ENCODE assay signal across 8 cellular contexts in the genomic region with DNA sequence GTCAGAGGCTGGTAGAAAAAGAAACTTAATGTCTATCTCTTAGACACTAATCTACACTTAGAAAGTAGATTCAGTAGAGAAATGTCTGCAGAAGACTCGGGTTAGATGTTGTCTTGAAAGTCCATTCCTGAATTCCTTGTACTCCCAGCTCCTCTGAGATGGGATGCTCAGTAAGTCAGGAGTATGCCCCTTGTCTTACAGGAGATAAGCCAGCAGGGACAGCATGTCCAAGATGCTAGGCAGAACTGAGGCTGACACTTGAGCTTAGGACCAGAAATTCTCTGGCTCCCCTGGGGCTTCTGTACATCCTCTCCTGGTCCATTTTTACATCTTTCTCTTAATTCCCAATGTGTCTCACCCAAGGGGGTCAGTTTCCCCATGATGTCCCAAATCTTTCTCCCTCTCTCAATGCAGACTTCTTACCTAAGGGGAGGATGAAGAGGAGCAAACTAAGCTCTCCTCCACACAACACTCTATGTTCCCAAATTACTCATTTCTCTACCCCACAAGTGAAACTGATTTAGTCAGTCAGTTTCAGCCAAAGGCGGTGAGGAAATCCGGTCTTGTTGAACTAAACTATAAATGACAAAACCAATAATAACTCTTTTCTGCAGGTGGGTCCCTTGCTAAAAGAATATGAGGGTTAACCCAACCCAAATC.
A peak's percentile ranks its signal among the peaks of the same experiment; 100 is the strongest.
DNase-seq lines count a peak whose midpoint lies in the region; ATAC-seq, FAIRE-seq and TF ChIP-seq lines count a peak whose summit lies in the region.

No MANE protein-coding gene starts in this region.

- no peak overlapping the region for H3K4me3 ChIP-seq in astrocyte (ENCODE audit: insufficient read depth, low read depth, low read length)
- no peak overlapping the region for H3K4me3 ChIP-seq in testis
- no peak overlapping the region for H3K4me3 ChIP-seq in thyroid gland (replicated peaks in 1 of 3)

- FAIRE-seq in GM12891 (lab: Jason Lieb, UNC) (peak; percentile 91), astrocyte (lab: Jason Lieb, UNC) (no peak)

- H3K79me2 ChIP-seq in astrocyte (ENCODE audit: insufficient read depth, low read length) = peaks cover 89% of the 10 kb centered on the region

- H3K9ac ChIP-seq in astrocyte (ENCODE audit: low read length) = peak overlapping the region; percentile 56

- H3K4me1 ChIP-seq in astrocyte (ENCODE audit: insufficient read depth, low read length) (peaks cover 72% of the 10 kb centered on the region), testis (no peaks in the 10 kb centered on the region), thyroid gland (peaks cover 10 to 53% of the 10 kb centered on the region in 2 donors)

- WGBS in testis, 2 donors = 73 to 78% methylated on average over 2 to 3 of the region's 3 CpGs
- WGBS in thyroid gland, 2 donors = 74 to 87% methylated on average over 3 of the region's 3 CpGs

- H3K27ac Mint-ChIP-seq in astrocyte (ENCODE audit: unreplicated experiment) (peak overlapping the region; percentile 87), glutamatergic neuron (ENCODE audit: unreplicated experiment) (no peak overlapping the region)
- H3K27ac Mint-ChIP-seq in stimulated activated naive B cell treated with anti-CD40 and anti-IgM and Interleukin-4, amounts not matched to agents 10 μg/mL and 1 μg/mL and 100 μg/mL, for 72 hours = peak overlapping the region; percentile 86

- TF ChIP-seq POLR2A in GM12891 (IDR thresholded peaks at IDR 0.05; ENCODE audit: low read depth, low read length) = no peak; the same call in 1 of the 2 replicates
- TF ChIP-seq POLR2A in testis (IDR thresholded peaks at IDR 0.05) = no peak
- TF ChIP-seq POLR2A in thyroid gland (IDR thresholded peaks at IDR 0.05) = no peak

- no peaks in the 10 kb centered on the region for H3K9me3 Mint-ChIP-seq in astrocyte (ENCODE audit: unreplicated experiment)
- no peaks in the 10 kb centered on the region for H3K9me3 Mint-ChIP-seq in stimulated activated naive B cell treated with anti-CD40 and anti-IgM and Interleukin-4, amounts not matched to agents 10 μg/mL and 1 μg/mL and 100 μg/mL, for 72 hours
- no peaks in the 10 kb centered on the region for H3K9me3 Mint-ChIP-seq in glutamatergic neuron (ENCODE audit: unreplicated experiment)

- no peaks in the 10 kb centered on the region for H3K27me3 ChIP-seq in astrocyte (ENCODE audit: insufficient read depth, low read length)
- no peaks in the 10 kb centered on the region for H3K27me3 ChIP-seq in testis
- H3K27me3 ChIP-seq in thyroid gland = no peaks in the 10 kb centered on the region

- H2AFZ ChIP-seq in astrocyte (ENCODE audit: low read depth, low read length) = no peak overlapping the region

- H3K36me3 Mint-ChIP-seq in astrocyte (ENCODE audit: low read depth, unreplicated experiment) = peaks cover 7% of the 10 kb centered on the region
- peaks cover 0 to 17% of the 10 kb centered on the region in 2 donors for H3K36me3 Mint-ChIP-seq in stimulated activated naive B cell treated with anti-CD40 and anti-IgM and Interleukin-4, amounts not matched to agents 10 μg/mL and 1 μg/mL and 100 μg/mL, for 72 hours
- no peaks in the 10 kb centered on the region for H3K36me3 Mint-ChIP-seq in glutamatergic neuron (ENCODE audit: unreplicated experiment)

- H3K27me3 Mint-ChIP-seq in astrocyte (ENCODE audit: low read depth, unreplicated experiment) (no peaks in the 10 kb centered on the region), glutamatergic neuron (ENCODE audit: unreplicated experiment) (no peaks in the 10 kb centered on the region)
- no peaks in the 10 kb centered on the region for H3K27me3 Mint-ChIP-seq in stimulated activated naive B cell treated with anti-CD40 and anti-IgM and Interleukin-4, amounts not matched to agents 10 μg/mL and 1 μg/mL and 100 μg/mL, for 72 hours

- H3K9me3 ChIP-seq in astrocyte (ENCODE audit: insufficient read depth, low read depth, low read length) (no peaks in the 10 kb centered on the region), testis (no peaks in the 10 kb centered on the region), thyroid gland (no peaks in the 10 kb centered on the region)

- intact Hi-C loops in testis (cut with DNase I; ENCODE audit: low total_unique reads) = no loop called here
- intact Hi-C loops in thyroid gland (cut with DNase I) = no loop called here

- peak overlapping the region; percentile 31 for H3K4me3 Mint-ChIP-seq in astrocyte (ENCODE audit: unreplicated experiment)
- H3K4me3 Mint-ChIP-seq in stimulated activated naive B cell treated with anti-CD40 and anti-IgM and Interleukin-4, amounts not matched to agents 10 μg/mL and 1 μg/mL and 100 μg/mL, for 72 hours = peak overlapping the region; percentile 57 to 63
- no peak overlapping the region for H3K4me3 Mint-ChIP-seq in glutamatergic neuron (ENCODE audit: unreplicated experiment)

- peak; percentile 72 for ATAC-seq in GM21576 (IDR thresholded peaks at IDR 0.05; ENCODE audit: unreplicated experiment)
- peak; percentile 65 to 67 for ATAC-seq in stimulated activated naive B cell treated with anti-CD40 and anti-IgM and Interleukin-4, amounts not matched to agents 10 μg/mL and 1 μg/mL and 100 μg/mL, for 72 hours (replicated peaks)

- TF ChIP-seq CTCF in astrocyte (IDR thresholded peaks at IDR 0.05; ENCODE audit: insufficient read depth, low read depth, low read length) (no peak), glutamatergic neuron (IDR thresholded peaks at IDR 0.05; ENCODE audit: partially characterized antibody, unreplicated experiment) (no peak), testis (IDR thresholded peaks at IDR 0.05) (no peak), thyroid gland (IDR thresholded peaks at IDR 0.05) (no peak)

- DNase-seq in GM12891 (ENCODE audit: insufficient read length, low spot score) = no peak
- DNase-seq in LHCN-M2 (ENCODE audit: low read depth) = peak; percentile 76
- DNase-seq in astrocyte (ENCODE audit: low read depth) = peak; percentile 39
- peak; percentile 44 for DNase-seq in stimulated activated naive B cell treated with anti-CD40 and anti-IgM and Interleukin-4, amounts not matched to agents 10 μg/mL and 1 μg/mL and 100 μg/mL, for 72 hours
- no peak for DNase-seq in glutamatergic neuron
- DNase-seq in testis = no peak
- no peak for DNase-seq in thyroid gland

- H4K20me1 ChIP-seq in astrocyte (ENCODE audit: insufficient read depth, low read length) = peaks cover 17% of the 10 kb centered on the region

- H3K36me3 ChIP-seq in astrocyte (ENCODE audit: insufficient read depth, low read length) = peaks cover 48% of the 10 kb centered on the region
- H3K36me3 ChIP-seq in testis (ENCODE audit: low read depth, missing control alignments) = no peaks in the 10 kb centered on the region
- no peaks in the 10 kb centered on the region for H3K36me3 ChIP-seq in thyroid gland

- H3K4me2 ChIP-seq in astrocyte (ENCODE audit: low read length) = peak overlapping the region; percentile 59

- peak overlapping the region; percentile 75 for H3K27ac ChIP-seq in astrocyte (ENCODE audit: low read depth, low read length)
- no peak overlapping the region for H3K27ac ChIP-seq in testis
- H3K27ac ChIP-seq in thyroid gland = peak overlapping the region in 1 of 3 donors; percentile 55

- H3K4me1 Mint-ChIP-seq in astrocyte (ENCODE audit: low read depth, unreplicated experiment) (peaks cover 57% of the 10 kb centered on the region), glutamatergic neuron (ENCODE audit: low read depth, unreplicated experiment) (peaks cover 1% of the 10 kb centered on the region)
- H3K4me1 Mint-ChIP-seq in stimulated activated naive B cell treated with anti-CD40 and anti-IgM and Interleukin-4, amounts not matched to agents 10 μg/mL and 1 μg/mL and 100 μg/mL, for 72 hours = peaks cover 30 to 46% of the 10 kb centered on the region in 2 donors

TF ChIP-seq in GM12891, 5 proteins besides CTCF, POLR2A, EP300 and RAD21:
- TF ChIP-seq SPI1 (IDR thresholded peaks at IDR 0.05; ENCODE audit: low read depth, low read length) = 0 out of 2 replicates have a peak, but pooled peaks have one; percentile 6
- no peak for TF ChIP-seq PAX5 (IDR thresholded peaks at IDR 0.05; ENCODE audit: insufficient read depth, low read length, severe bottlenecking)
- 0 out of 2 replicates have a peak, but pooled peaks have one; percentile 30 for TF ChIP-seq POU2F2 (IDR thresholded peaks at IDR 0.05; ENCODE audit: low read depth, low read length)
- TF ChIP-seq POLR2AphosphoS5 (IDR thresholded peaks at IDR 0.05; ENCODE audit: low read depth, low read length) = no peak
- no peak for TF ChIP-seq TAF1 (IDR thresholded peaks at IDR 0.05; ENCODE audit: low read depth, low read length)

Comparison
In these comparisons a context has a peak if more than half of its experiments do, and no peak if none do; other contexts are left out.
1. DNase-seq: peak in LHCN-M2 (single experiment), astrocyte (single experiment) and stimulated activated naive B cell treated with anti-CD40 and anti-IgM and Interleukin-4, amounts not matched to agents 10 μg/mL and 1 μg/mL and 100 μg/mL, for 72 hours (single experiment); none in GM12891 (single experiment), glutamatergic neuron (single experiment), testis (single experiment) and thyroid gland (0 of 2).